In the genomic region with DNA sequence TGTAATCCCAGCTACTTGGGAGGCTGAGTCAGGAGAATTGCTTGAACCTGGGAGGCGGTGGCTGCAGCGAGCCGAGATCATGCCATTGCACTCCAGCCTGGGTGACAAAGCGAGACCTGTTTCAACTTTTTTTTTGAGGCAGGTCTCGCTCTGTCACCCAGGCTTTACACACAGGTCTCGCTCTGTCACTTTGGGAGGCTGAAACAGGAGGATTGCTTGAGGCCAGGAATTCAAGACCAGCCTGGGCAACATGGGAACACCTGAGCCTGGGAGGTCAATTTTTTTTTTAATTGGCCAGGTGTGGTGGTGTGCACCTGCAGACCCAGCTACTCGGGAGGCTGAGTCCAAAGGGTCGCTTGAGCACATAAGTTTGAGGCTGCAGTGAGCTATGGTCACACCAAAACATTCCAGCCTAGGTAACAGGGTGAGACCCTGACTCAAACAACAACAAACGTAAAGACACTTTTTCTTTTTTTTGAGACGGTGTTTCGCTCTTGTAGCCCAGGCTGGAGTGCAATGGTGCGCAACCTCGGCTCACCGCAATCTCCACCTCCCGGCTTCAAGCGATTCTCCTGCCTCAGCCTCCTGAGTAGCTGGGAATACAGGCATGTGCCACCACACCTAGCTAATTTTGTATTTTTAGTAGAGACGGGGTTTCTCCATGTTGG, we compare ENCODE assay signal across 8 cellular contexts. TPM values are rescaled to one million over a fixed set of nuclear protein-coding genes. Genes with fewer than 3 reads are reported as not detected.
DNase-seq lines count a peak whose midpoint lies in the region; ATAC-seq and TF ChIP-seq lines count a peak whose summit lies in the region.
"Not testable (repeated sequence)": the region's sequence is repeated elsewhere in the genome, so short reads cannot be mapped to it uniquely, and the experiment has no call there.

No MANE protein-coding gene starts in this region.

- H3K36me3 Mint-ChIP-seq in activated T-helper 17 cell treated with anti-CD3 and anti-CD28 coated beads, Interleukin-2, amount 50 U/mL, for 72 hours (ENCODE audit: low read depth), result peaks cover 51% of the 10 kb centered on the region
- H3K36me3 Mint-ChIP-seq in neural crest cell (ENCODE audit: low read depth), result not testable (repeated sequence)

- H3K79me2 ChIP-seq in KMS-11 (ENCODE audit: insufficient read depth, low read depth), result peaks cover 66% of the 10 kb centered on the region

- peak overlapping the region; percentile 90 for H3K27ac Mint-ChIP-seq in activated T-helper 17 cell treated with anti-CD3 and anti-CD28 coated beads, Interleukin-2, amount 50 U/mL, for 72 hours
- H3K27ac Mint-ChIP-seq in neural crest cell (ENCODE audit: unreplicated experiment), result peak overlapping the region; percentile 92

- not testable (repeated sequence) for H3K9me3 ChIP-seq in SK-N-MC (ENCODE audit: low read depth, low read length); iPS-15b (ENCODE audit: control insufficient read depth, insufficient read depth, low read length); vagina

- not testable (repeated sequence) for TF ChIP-seq POLR2A in vagina (IDR thresholded peaks at IDR 0.05)

- peak overlapping the region; percentile 87; the same call in 1 of the 2 replicates for H3K9ac ChIP-seq in KMS-11
- peak overlapping the region; percentile 32 for H3K9ac ChIP-seq in SK-N-MC (ENCODE audit: insufficient read length)
- not testable (repeated sequence) for H3K9ac ChIP-seq in iPS-15b (ENCODE audit: low read depth, low read length)

- H3K9me3 Mint-ChIP-seq in activated T-helper 17 cell treated with anti-CD3 and anti-CD28 coated beads, Interleukin-2, amount 50 U/mL, for 72 hours; neural crest cell: not testable (repeated sequence)

- DNase-seq in DMS79 treated with DMSO at 0.1 percent for 48 hours (lab: John Stamatoyannopoulos, UW), result peak; percentile 12
- not testable (repeated sequence) for DNase-seq in SK-N-MC (ENCODE audit: low read depth, low spot score); choroid plexus epithelial cell (ENCODE audit: low read depth); neural crest cell (ENCODE audit: low read depth, low spot score); vagina (ENCODE audit: extremely low spot score in 2 of 2)

- peak overlapping the region; percentile 82; the same call in 1 of the 2 replicates for H3K27ac ChIP-seq in KMS-11
- H3K27ac ChIP-seq in SK-N-MC, vagina: not testable (repeated sequence)

- intact Hi-C loops in vagina (cut with DNase I), result not testable (repeated sequence)

- TF ChIP-seq CTCF in KMS-11 (conservative IDR thresholded peaks at IDR 0.05; ENCODE audit: low read depth, low read length); choroid plexus epithelial cell (conservative IDR thresholded peaks at IDR 0.05; ENCODE audit: low read depth, low read length); neural crest cell (conservative IDR thresholded peaks at IDR 0.05); vagina (IDR thresholded peaks at IDR 0.05): not testable (repeated sequence)

- H3K36me3 ChIP-seq in KMS-11 (ENCODE audit: insufficient read depth), result not testable (repeated sequence)
- peaks cover 30% of the 10 kb centered on the region; the same call in 1 of the 2 replicates for H3K36me3 ChIP-seq in SK-N-MC (ENCODE audit: insufficient read depth, low read length)
- peaks cover 16% of the 10 kb centered on the region for H3K36me3 ChIP-seq in iPS-15b (ENCODE audit: control insufficient read depth, insufficient read depth, low read length)
- peaks cover 0 to 21% of the 10 kb centered on the region in 2 donors for H3K36me3 ChIP-seq in vagina

- peak overlapping the region; percentile 84 for H3K4me3 Mint-ChIP-seq in activated T-helper 17 cell treated with anti-CD3 and anti-CD28 coated beads, Interleukin-2, amount 50 U/mL, for 72 hours
- peak overlapping the region; percentile 97 for H3K4me3 Mint-ChIP-seq in neural crest cell

- H3K4me1 ChIP-seq in KMS-11 (ENCODE audit: low read depth, poor library complexity, severe bottlenecking) (peaks cover 26% of the 10 kb centered on the region), vagina (peaks cover 18% of the 10 kb centered on the region)
- not testable (repeated sequence) for H3K4me1 ChIP-seq in iPS-15b (ENCODE audit: control insufficient read depth, insufficient read depth, low read length)

- ATAC-seq in activated T-helper 17 cell treated with anti-CD3 and anti-CD28 coated beads, Interleukin-2, amount 50 U/mL, for 72 hours (replicated peaks), result not testable (repeated sequence)

- H3K27me3 ChIP-seq in KMS-11 (ENCODE audit: insufficient read depth, low read depth); iPS-15b (ENCODE audit: control insufficient read depth, insufficient read depth, low read length); vagina: not testable (repeated sequence)

- not testable (repeated sequence) for H2AFZ ChIP-seq in KMS-11 (ENCODE audit: low read depth)

- not testable (repeated sequence) for H3K4me3 ChIP-seq in KMS-11 (IDR thresholded peaks at IDR 0.05; ENCODE audit: insufficient read depth, low read depth, low read length)
- peak overlapping the region; percentile 88 for H3K4me3 ChIP-seq in SK-N-MC
- peak overlapping the region; percentile 92 for H3K4me3 ChIP-seq in choroid plexus epithelial cell (ENCODE audit: low read depth, low read length)
- peak overlapping the region; percentile 80 for H3K4me3 ChIP-seq in iPS-15b (ENCODE audit: low read depth, low read length)
- peak overlapping the region; percentile 67 to 83 for H3K4me3 ChIP-seq in vagina

- H4K20me1 ChIP-seq in KMS-11 (ENCODE audit: insufficient read depth), result not testable (repeated sequence)

- peak overlapping the region; percentile 64 for H3K4me2 ChIP-seq in KMS-11

- not testable (repeated sequence) for H3K4me1 Mint-ChIP-seq in activated T-helper 17 cell treated with anti-CD3 and anti-CD28 coated beads, Interleukin-2, amount 50 U/mL, for 72 hours
- H3K4me1 Mint-ChIP-seq in neural crest cell, result peaks cover 19% of the 10 kb centered on the region

- H3K27me3 Mint-ChIP-seq in activated T-helper 17 cell treated with anti-CD3 and anti-CD28 coated beads, Interleukin-2, amount 50 U/mL, for 72 hours; neural crest cell (ENCODE audit: low read depth): not testable (repeated sequence)

RNA-seq across cellular contexts. Expression of gene AARS1, which starts 1.9 kb away (rescaled TPM):
- total RNA-seq in activated T-helper 17 cell treated with anti-CD3 and anti-CD28 coated beads, Interleukin-2, amount 50 U/mL, for 72 hours, result 10 to 100 TPM; 52.1 to 80.6 TPM
- total RNA-seq in neural crest cell (128 and 129 TPM in 2 replicates), vagina (54.3 TPM)

RNA-seq across cellular contexts. Expression of gene DDX19B, which starts 11.5 kb away (rescaled TPM):
- 10 to 100 TPM; 35.2 to 35.4 TPM for total RNA-seq in activated T-helper 17 cell treated with anti-CD3 and anti-CD28 coated beads, Interleukin-2, amount 50 U/mL, for 72 hours
- total RNA-seq in neural crest cell (39.7 and 45.2 TPM in 2 replicates), vagina (47.6 TPM)

RNA-seq across cellular contexts. Expression of gene EXOSC6, which starts 35.7 kb away (rescaled TPM):
- 10 to 100 TPM; 19.2 to 33.6 TPM for total RNA-seq in activated T-helper 17 cell treated with anti-CD3 and anti-CD28 coated beads, Interleukin-2, amount 50 U/mL, for 72 hours
- 39.5 and 41.6 TPM in 2 replicates for total RNA-seq in neural crest cell
- total RNA-seq in vagina, result 19.2 TPM

RNA-seq across cellular contexts. Expression of gene DDX19A, which starts 59.3 kb away (rescaled TPM):
- total RNA-seq in activated T-helper 17 cell treated with anti-CD3 and anti-CD28 coated beads, Interleukin-2, amount 50 U/mL, for 72 hours, result 10 to 100 TPM; 40.3 to 52.6 TPM
- 55.2 and 61.8 TPM in 2 replicates for total RNA-seq in neural crest cell
- total RNA-seq in vagina, result 30.0 TPM
